In genomic region chr11:111936045-111936400, GRCh38 we compare ENCODE assay signal across 9 cellular contexts. TPM values are rescaled to one million over a fixed set of nuclear protein-coding genes. Genes with fewer than 3 reads are reported as not detected.
A peak's percentile ranks its signal among the peaks of the same experiment; 100 is the strongest.
DNase-seq lines count a peak whose midpoint lies in the region; ATAC-seq and TF ChIP-seq lines count a peak whose summit lies in the region.
"Had no signal": no experiment of that assay in that cellular context is flagged by ENCODE, and none has a peak within 500 bp of the region (broad histone marks: within the 10 kb centered on the region; RNA-seq: fewer than 3 reads in every experiment).

No MANE protein-coding gene starts in this region.

- H3K36me3 ChIP-seq in mesodermal cell (ENCODE audit: control insufficient read depth, insufficient read depth, low read length) (no peaks in the 10 kb centered on the region), transverse colon (no peaks in the 10 kb centered on the region)

- no peak for TF ChIP-seq CTCF in transverse colon (IDR thresholded peaks at IDR 0.05)

- in situ Hi-C loops in transverse colon (cut with MboI; ENCODE audit: low pct_ligation_motif_present in 1 of 4, low pct_unique_long_range_greater_than_20kb in 1 of 4, low sequenced_read_pairs in 3 of 4): loop anchor here in 1 of 4 donors (10.0 kb wide), 2 partner anchors 49 to 139 kb away; partner anchors contain the start of genes NKAPD1 and PIH1D2

- H3K4me3 Mint-ChIP-seq in activated naive CD4-positive, alpha-beta T cell treated with anti-CD3 and anti-CD28 coated beads, Interleukin-2, amount 10 ng/mL, durations not matched to agents 7 days and 5 days: peak overlapping the region; percentile 80
- peak overlapping the region; percentile 32 for H3K4me3 Mint-ChIP-seq in activated naive CD8-positive, alpha-beta T cell treated with anti-CD3 and anti-CD28 coated beads, Interleukin-2, amount 50 U/mL, for 24 hours

- TF ChIP-seq EP300 in transverse colon (IDR thresholded peaks at IDR 0.05; ENCODE audit: low read depth): no peak

- peaks cover 4% of the 10 kb centered on the region for H3K27me3 Mint-ChIP-seq in activated naive CD4-positive, alpha-beta T cell treated with anti-CD3 and anti-CD28 coated beads, Interleukin-2, amount 10 ng/mL, durations not matched to agents 7 days and 5 days
- peaks cover 2% of the 10 kb centered on the region for H3K27me3 Mint-ChIP-seq in activated naive CD8-positive, alpha-beta T cell treated with anti-CD3 and anti-CD28 coated beads, Interleukin-2, amount 50 U/mL, for 24 hours

- peaks cover 46% of the 10 kb centered on the region for H3K4me1 Mint-ChIP-seq in activated naive CD4-positive, alpha-beta T cell treated with anti-CD3 and anti-CD28 coated beads, Interleukin-2, amount 10 ng/mL, durations not matched to agents 7 days and 5 days
- peaks cover 80% of the 10 kb centered on the region for H3K4me1 Mint-ChIP-seq in activated naive CD8-positive, alpha-beta T cell treated with anti-CD3 and anti-CD28 coated beads, Interleukin-2, amount 50 U/mL, for 24 hours

- no peaks in the 10 kb centered on the region for H3K36me3 Mint-ChIP-seq in activated naive CD4-positive, alpha-beta T cell treated with anti-CD3 and anti-CD28 coated beads, Interleukin-2, amount 10 ng/mL, durations not matched to agents 7 days and 5 days
- H3K36me3 Mint-ChIP-seq in activated naive CD8-positive, alpha-beta T cell treated with anti-CD3 and anti-CD28 coated beads, Interleukin-2, amount 50 U/mL, for 24 hours (ENCODE audit: low read depth): peaks cover 8% of the 10 kb centered on the region

- H3K27ac ChIP-seq in mesodermal cell (ENCODE audit: low read depth, low read length, severe bottlenecking) (no peak overlapping the region), transverse colon (peak overlapping the region; percentile 78 to 90 (median 83))

- H3K4me1 ChIP-seq in mesodermal cell (ENCODE audit: control insufficient read depth, insufficient read depth, low read length, poor library complexity, severe bottlenecking) (peaks cover 37% of the 10 kb centered on the region), transverse colon (peaks cover 10 to 47% (median 30%) of the 10 kb centered on the region in 4 donors)

- no peaks in the 10 kb centered on the region for H3K27me3 ChIP-seq in transverse colon

- no peak for DNase-seq in activated naive CD4-positive, alpha-beta T cell treated with anti-CD3 and anti-CD28 coated beads, Interleukin-2, amount 10 ng/mL, durations not matched to agents 7 days and 5 days
- no peak for DNase-seq in activated naive CD4-positive, alpha-beta T cell treated with anti-CD3 and anti-CD28 coated beads, Interleukin-2, amount 50 U/mL, for 16 hours
- DNase-seq in activated naive CD8-positive, alpha-beta T cell treated with anti-CD3 and anti-CD28 coated beads, Interleukin-2, amount 50 U/mL, for 24 hours: no peak
- DNase-seq in transverse colon (no peak), NCI-H2107 (lab: John Stamatoyannopoulos, UW) (no peak), amygdala (lab: John Stamatoyannopoulos, UW) (no peak)
- no peak for DNase-seq in stimulated activated CD4-positive, alpha-beta T cell treated with anti-CD3 and anti-CD28 coated beads, Interleukin-12 subunit alpha, Interleukin-12 subunit beta, amount 100 ng/mL, for 4 hours

- H3K27ac Mint-ChIP-seq in activated naive CD4-positive, alpha-beta T cell treated with anti-CD3 and anti-CD28 coated beads, Interleukin-2, amount 10 ng/mL, durations not matched to agents 7 days and 5 days: peak overlapping the region; percentile 69
- H3K27ac Mint-ChIP-seq in activated naive CD8-positive, alpha-beta T cell treated with anti-CD3 and anti-CD28 coated beads, Interleukin-2, amount 50 U/mL, for 24 hours: peak overlapping the region; percentile 100

- intact Hi-C loops in transverse colon (cut with DNase I; ENCODE audit: low total_unique reads): loop anchor here (5.0 kb wide), 1 partner anchor 41 kb away; no protein-coding TSS in a partner anchor

- WGBS in mesodermal cell (ENCODE audit: insufficient coverage in 2 of 2), 2 experiments: 100% methylated on average over 1 of the region's 3 CpGs; no CpG with 5 or more reads in 1 of the 2 experiments
- WGBS in transverse colon (ENCODE audit: low coverage in 1 of 2), 2 donors: 44 to 71% methylated on average over 1 to 3 of the region's 3 CpGs

- TF ChIP-seq POLR2A in transverse colon (IDR thresholded peaks at IDR 0.05): no peak

- H3K9me3 ChIP-seq in mesodermal cell (ENCODE audit: control insufficient read depth, low read length) (no peaks in the 10 kb centered on the region), transverse colon (no peaks in the 10 kb centered on the region)

- no peaks in the 10 kb centered on the region for H3K9me3 Mint-ChIP-seq in activated naive CD4-positive, alpha-beta T cell treated with anti-CD3 and anti-CD28 coated beads, Interleukin-2, amount 10 ng/mL, durations not matched to agents 7 days and 5 days
- H3K9me3 Mint-ChIP-seq in activated naive CD8-positive, alpha-beta T cell treated with anti-CD3 and anti-CD28 coated beads, Interleukin-2, amount 50 U/mL, for 24 hours: no peaks in the 10 kb centered on the region

- no peak for ATAC-seq in activated naive CD8-positive, alpha-beta T cell treated with anti-CD3 and anti-CD28 coated beads, Interleukin-2, amount 50 U/mL, for 24 hours

- H3K4me3 ChIP-seq in mesodermal cell (ENCODE audit: extremely low read depth, insufficient read depth, low read length, poor library complexity, severe bottlenecking) (peak overlapping the region; percentile 50), transverse colon (peak overlapping the region in 3 of 4 donors; percentile 58 to 75 (median 68))

- CTCF ChIA-PET in activated naive CD4-positive, alpha-beta T cell treated with anti-CD3 and anti-CD28 coated beads, Interleukin-2, amount 10 ng/mL, durations not matched to agents 7 days and 5 days (lab: Charles Lee): interaction anchor here (0.9 to 12.9 kb wide), 5 partner anchors 9 to 343 kb away, joined by 3 to 217 read pairs (median 4); no protein-coding TSS in a partner anchor

RNA-seq across cellular contexts. Expression of gene DIXDC1, which starts 1.1 kb away (rescaled TPM):
- 17.2 TPM for polyA plus RNA-seq in mesodermal cell (2013, experiment 1 of 2)
- 15.0 TPM for polyA plus RNA-seq in mesodermal cell (2013, experiment 2 of 2)
- 100 to 1,000 TPM in 1 of 4 donors, 10 to 100 TPM in 3; 21.8 to 115 (median 35.0) TPM for total RNA-seq in transverse colon

RNA-seq across cellular contexts. Expression of gene C11orf52, which starts 17.3 kb away (rescaled TPM):
- 0.96 TPM for polyA plus RNA-seq in mesodermal cell (2013, experiment 1 of 2)
- polyA plus RNA-seq in mesodermal cell (2013, experiment 2 of 2): 0.81 TPM
- total RNA-seq in transverse colon: 10 to 100 TPM in 1 of 4 donors, 1 to 10 TPM in 2, not detected in 1; 3.0 to 11.1 (median 9.1) TPM
- total RNA-seq: T-helper 1 cell treated with Interleukin-12 subunit alpha and Interleukin-12 subunit beta and Interleukin-4 antibody, amounts not matched to agents 30 ng/mL and 1 ng/mL, for 36 hours had no signal

RNA-seq across cellular contexts. Expression of gene HSPB2, which starts 23.5 kb away (rescaled TPM):
- 2.0 TPM for polyA plus RNA-seq in mesodermal cell (2013, experiment 1 of 2)
- 1.7 TPM for polyA plus RNA-seq in mesodermal cell (2013, experiment 2 of 2)
- 1 to 10 TPM in 1 of 4 donors, not detected in 3; 1.3 TPM for total RNA-seq in transverse colon
- total RNA-seq: T-helper 1 cell treated with Interleukin-12 subunit alpha and Interleukin-12 subunit beta and Interleukin-4 antibody, amounts not matched to agents 30 ng/mL and 1 ng/mL, for 36 hours had no signal

RNA-seq across cellular contexts. Expression of gene CRYAB, which starts 24.5 kb away (rescaled TPM):
- 41.3 TPM for polyA plus RNA-seq in mesodermal cell (2013, experiment 1 of 2)
- 29.9 TPM for polyA plus RNA-seq in mesodermal cell (2013, experiment 2 of 2)
- total RNA-seq in transverse colon: 100 to 1,000 TPM in 1 of 4 donors, 10 to 100 TPM in 3; 38.0 to 112 (median 68.2) TPM

RNA-seq across cellular contexts. Expression of gene CFAP68, which starts 56.7 kb away (rescaled TPM):
- 20.3 TPM for polyA plus RNA-seq in mesodermal cell (2013, experiment 1 of 2)
- 25.5 TPM for polyA plus RNA-seq in mesodermal cell (2013, experiment 2 of 2)
- total RNA-seq in transverse colon: 10 to 100 TPM in 2 of 4 donors, under 1 TPM in 1, not detected in 1; 0.20 to 19.8 (median 18.8) TPM
